Comparison of ENCODE assay signal across 8 cellular contexts in genomic region chr12:570949-571794, GRCh38.
A peak's percentile ranks its signal among the peaks of the same experiment; 100 is the strongest.
DNase-seq lines count a peak whose midpoint lies in the region; FAIRE-seq and TF ChIP-seq lines count a peak whose summit lies in the region.

No MANE protein-coding gene starts in this region.

- peak overlapping the region; percentile 82 for H3K4me3 ChIP-seq in epithelial cell of proximal tubule (ENCODE audit: low read depth, low read length)

- peak; percentile 46 for DNase-seq in G401 (ENCODE audit: low spot score)
- peak; percentile 79 for DNase-seq in RCC 7860 (ENCODE audit: low spot score)
- DNase-seq in epithelial cell of proximal tubule (ENCODE audit: low read depth), result no peak
- DNase-seq in myocyte (ENCODE audit: low read depth), result peak; percentile 84
- no peak for DNase-seq in SKM-1 (lab: John Stamatoyannopoulos, UW; ENCODE audit: unreplicated experiment)
- DNase-seq in activated gamma-delta T cell treated with Interleukin-2 at 50 U/mL for 16 hours, result no peak
- DNase-seq in NCI-H2107 (lab: John Stamatoyannopoulos, UW), result no peak
- no peak for DNase-seq in NCI-H2171 treated with DMSO at 0.1 percent for 48 hours (lab: John Stamatoyannopoulos, UW)

- peak; percentile 69 for FAIRE-seq in RCC 7860 (lab: Jason Lieb, UNC)

- TF ChIP-seq CTCF in epithelial cell of proximal tubule (conservative IDR thresholded peaks at IDR 0.05; ENCODE audit: low read depth, low read length), result no peak

- in situ Hi-C loops in G401 (cut with HindIII; ENCODE audit: low sequenced_read_pairs), result no loop called here

Comparison
In these comparisons a context has a peak if more than half of its experiments do, and no peak if none do; other contexts are left out.
1. DNase-seq: peak in G401 (single experiment), RCC 7860 (single experiment) and myocyte (single experiment); none in epithelial cell of proximal tubule (single experiment), SKM-1 (single experiment), activated gamma-delta T cell treated with Interleukin-2 at 50 U/mL for 16 hours (single experiment), NCI-H2107 (single experiment) and NCI-H2171 treated with DMSO at 0.1 percent for 48 hours (single experiment).